21 cellular contexts compared by ENCODE assay signal in the genomic region with DNA sequence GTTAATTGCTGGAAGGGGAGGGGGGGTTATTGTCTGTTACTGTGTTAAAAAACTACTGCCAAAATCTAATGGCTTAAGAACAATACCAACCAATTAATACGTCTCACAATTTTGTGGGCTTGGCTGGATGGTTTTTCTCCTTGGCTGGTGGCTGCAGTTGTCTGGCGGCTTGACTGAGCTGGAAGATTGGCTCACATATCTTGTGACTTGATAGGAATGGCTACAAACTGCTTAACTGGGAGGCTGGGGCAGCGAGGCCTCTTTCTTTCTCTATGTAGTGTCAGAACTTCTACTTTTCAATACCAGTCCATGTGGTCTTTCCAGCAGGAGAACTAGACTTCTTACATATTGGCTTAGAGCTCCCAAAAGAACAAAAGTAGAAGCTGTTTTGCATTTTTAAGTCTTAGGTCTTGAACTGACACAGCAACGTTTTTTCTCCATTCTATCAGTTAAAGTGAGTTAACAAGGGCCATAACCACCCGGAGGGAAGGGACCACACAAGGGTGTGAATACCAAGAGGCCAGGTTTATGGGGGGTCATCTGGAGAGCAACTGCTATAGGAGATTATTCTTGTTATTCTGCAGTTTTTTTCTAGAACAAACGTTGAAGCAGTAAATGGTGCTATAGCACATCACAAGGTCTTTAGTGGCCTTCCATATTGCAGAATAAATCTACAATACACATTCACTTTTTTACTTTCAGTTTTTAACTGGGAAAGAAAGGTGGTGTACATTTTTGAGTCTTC. TPM values are rescaled to one million over a fixed set of nuclear protein-coding genes. Genes with fewer than 3 reads are reported as not detected.
DNase-seq lines count a peak whose midpoint lies in the region; ATAC-seq and TF ChIP-seq lines count a peak whose summit lies in the region.
"Had no signal": no experiment of that assay in that cellular context is flagged by ENCODE, and none has a peak within 500 bp of the region (broad histone marks: within the 10 kb centered on the region; RNA-seq: fewer than 3 reads in every experiment).

No MANE protein-coding gene starts in this region.

- CTCF ChIA-PET in WTC11 (lab: Charles Lee): interaction anchor here (0.8 to 1.1 kb wide), 2 partner anchors 10 to 200 kb away, joined by 3 read pairs; no protein-coding TSS in a partner anchor
- CTCF ChIA-PET in activated CD8-positive, alpha-beta T cell treated with anti-CD3 and anti-CD28 coated beads for 36 hours (lab: Charles Lee): no interaction called here

- H3K36me3 Mint-ChIP-seq in WTC11 (peaks cover 15% of the 10 kb centered on the region), progenitor cell of endocrine pancreas (ENCODE audit: insufficient read depth) (peaks cover 8% of the 10 kb centered on the region)
- peaks cover 6% of the 10 kb centered on the region for H3K36me3 Mint-ChIP-seq in activated CD8-positive, alpha-beta T cell treated with anti-CD3 and anti-CD28 coated beads for 36 hours (ENCODE audit: low read depth)

- H3K27ac Mint-ChIP-seq in WTC11: 0 out of 2 replicates have a peak overlapping the region, but pooled peaks have one; percentile 14
- peak overlapping the region; percentile 40 for H3K27ac Mint-ChIP-seq in progenitor cell of endocrine pancreas
- H3K27ac Mint-ChIP-seq in activated CD8-positive, alpha-beta T cell treated with anti-CD3 and anti-CD28 coated beads for 36 hours: no peak overlapping the region
- H3K27ac Mint-ChIP-seq: activated CD4-positive, alpha-beta memory T cell treated with anti-CD3 and anti-CD28 coated beads, Interleukin-2, amount 10 ng/mL, durations not matched to agents 7 days and 5 days; activated naive CD4-positive, alpha-beta T cell treated with anti-CD3 and anti-CD28 coated beads, Interleukin-2, amount 50 U/mL, for 72 hours; activated T-helper 2 cell treated with anti-CD3 and anti-CD28 coated beads, Interferon-gamma antibody, Interleukin-2, Interleukin-4, amounts not matched to agents 10 μg/mL and 5 μg/mL and 100 μg/mL, durations not matched to agents 14 hours and 24 hours and 36 hours had no signal

- no peaks in the 10 kb centered on the region for H3K4me1 Mint-ChIP-seq in WTC11
- no peaks in the 10 kb centered on the region for H3K4me1 Mint-ChIP-seq in progenitor cell of endocrine pancreas (ENCODE audit: low read depth)
- H3K4me1 Mint-ChIP-seq in activated CD8-positive, alpha-beta T cell treated with anti-CD3 and anti-CD28 coated beads for 36 hours (ENCODE audit: low read depth): no peaks in the 10 kb centered on the region
- H3K4me1 Mint-ChIP-seq: activated CD4-positive, alpha-beta memory T cell treated with anti-CD3 and anti-CD28 coated beads, Interleukin-2, amount 10 ng/mL, durations not matched to agents 7 days and 5 days had no signal

- DNase-seq in ELF-1 (ENCODE audit: low read depth, low spot score): peak; percentile 10
- DNase-seq in WTC11 (ENCODE audit: low spot score): no peak
- DNase-seq in iPS-NIHi7 (ENCODE audit: extremely low spot score): peak; percentile 10
- DNase-seq in progenitor cell of endocrine pancreas (ENCODE audit: low spot score, unreplicated experiment): no peak
- DNase-seq in DMS 273 (lab: John Stamatoyannopoulos, UW; ENCODE audit: unreplicated experiment): no peak
- no peak for DNase-seq in activated CD8-positive, alpha-beta T cell treated with anti-CD3 and anti-CD28 coated beads for 36 hours
- DNase-seq: ACHN; activated CD4-positive, alpha-beta memory T cell treated with anti-CD3 and anti-CD28 coated beads, Interleukin-2, amount 10 ng/mL, durations not matched to agents 7 days and 5 days; activated CD4-positive, CD25-positive, alpha-beta regulatory T cell treated with anti-CD3 and anti-CD28 coated beads, Interleukin-2, amount 50 U/mL, for 72 hours; central memory CD4-positive, alpha-beta T cell; DMS79; GF-D8; kidney glomerular epithelial cell; mammary epithelial cell; NCI-H2029 treated with DMSO at 0.1 percent for 48 hours; NCI-H345; NCI-H774; stimulated activated CD4-positive, alpha-beta T cell treated with anti-CD3 and anti-CD28 coated beads, Interleukin-2, amount 100 ng/mL, for 24 hours had no signal

- POLR2A ChIA-PET in WTC11 (lab: Charles Lee): no interaction called here
- POLR2A ChIA-PET in activated CD8-positive, alpha-beta T cell treated with anti-CD3 and anti-CD28 coated beads for 36 hours (lab: Charles Lee): interaction anchor here (0.6 kb wide), 1 partner anchor 244 kb away, joined by 3 read pairs; no protein-coding TSS in a partner anchor

- no peaks in the 10 kb centered on the region for H3K9me3 Mint-ChIP-seq in WTC11
- no peaks in the 10 kb centered on the region for H3K9me3 Mint-ChIP-seq in progenitor cell of endocrine pancreas (ENCODE audit: low read depth)
- H3K9me3 Mint-ChIP-seq in activated CD8-positive, alpha-beta T cell treated with anti-CD3 and anti-CD28 coated beads for 36 hours: no peaks in the 10 kb centered on the region
- H3K9me3 Mint-ChIP-seq: activated CD4-positive, alpha-beta memory T cell treated with anti-CD3 and anti-CD28 coated beads, Interleukin-2, amount 10 ng/mL, durations not matched to agents 7 days and 5 days; activated naive CD4-positive, alpha-beta T cell treated with anti-CD3 and anti-CD28 coated beads, Interleukin-2, amount 50 U/mL, for 72 hours; activated T-helper 2 cell treated with anti-CD3 and anti-CD28 coated beads, Interferon-gamma antibody, Interleukin-2, Interleukin-4, amounts not matched to agents 10 μg/mL and 5 μg/mL and 100 μg/mL, durations not matched to agents 14 hours and 24 hours and 36 hours had no signal

- no peaks in the 10 kb centered on the region for H3K27me3 Mint-ChIP-seq in WTC11 (ENCODE audit: low read depth)
- H3K27me3 Mint-ChIP-seq in progenitor cell of endocrine pancreas: no peaks in the 10 kb centered on the region
- H3K27me3 Mint-ChIP-seq in activated CD8-positive, alpha-beta T cell treated with anti-CD3 and anti-CD28 coated beads for 36 hours: no peaks in the 10 kb centered on the region
- H3K27me3 Mint-ChIP-seq: activated CD4-positive, alpha-beta memory T cell treated with anti-CD3 and anti-CD28 coated beads, Interleukin-2, amount 10 ng/mL, durations not matched to agents 7 days and 5 days had no signal

- TF ChIP-seq CTCF in WTC11 (IDR thresholded peaks at IDR 0.05) (no peak), progenitor cell of endocrine pancreas (IDR thresholded peaks at IDR 0.05; ENCODE audit: unreplicated experiment) (no peak)
- no peak for TF ChIP-seq CTCF in activated CD8-positive, alpha-beta T cell treated with anti-CD3 and anti-CD28 coated beads for 36 hours (IDR thresholded peaks at IDR 0.05)

- ATAC-seq in WTC11: no peak
- no peak for ATAC-seq in GM18858 (IDR thresholded peaks at IDR 0.05; ENCODE audit: unreplicated experiment)
- ATAC-seq in activated CD8-positive, alpha-beta T cell treated with anti-CD3 and anti-CD28 coated beads for 36 hours: no peak
- ATAC-seq: activated naive CD4-positive, alpha-beta T cell treated with anti-CD3 and anti-CD28 coated beads, Interleukin-2, amount 50 U/mL, for 72 hours had no signal

- no peak overlapping the region for H3K4me3 Mint-ChIP-seq in WTC11
- H3K4me3 Mint-ChIP-seq in progenitor cell of endocrine pancreas (ENCODE audit: low read depth): no peak overlapping the region
- H3K4me3 Mint-ChIP-seq in activated CD8-positive, alpha-beta T cell treated with anti-CD3 and anti-CD28 coated beads for 36 hours: no peak overlapping the region
- H3K4me3 Mint-ChIP-seq: activated CD4-positive, alpha-beta memory T cell treated with anti-CD3 and anti-CD28 coated beads, Interleukin-2, amount 10 ng/mL, durations not matched to agents 7 days and 5 days had no signal

- intact Hi-C loops in activated CD8-positive, alpha-beta T cell treated with anti-CD3 and anti-CD28 coated beads for 36 hours (cut with micrococcal nuclease): no loop called here

TF ChIP-seq in WTC11, 78 proteins besides CTCF, POLR2A, EP300 and RAD21 (continues in another document):
- no peak for TF ChIP-seq ZBTB21 (CRISPR knock-in tag; IDR thresholded peaks at IDR 0.05; ENCODE audit: borderline replicate concordance)
- TF ChIP-seq, protein P1, sequence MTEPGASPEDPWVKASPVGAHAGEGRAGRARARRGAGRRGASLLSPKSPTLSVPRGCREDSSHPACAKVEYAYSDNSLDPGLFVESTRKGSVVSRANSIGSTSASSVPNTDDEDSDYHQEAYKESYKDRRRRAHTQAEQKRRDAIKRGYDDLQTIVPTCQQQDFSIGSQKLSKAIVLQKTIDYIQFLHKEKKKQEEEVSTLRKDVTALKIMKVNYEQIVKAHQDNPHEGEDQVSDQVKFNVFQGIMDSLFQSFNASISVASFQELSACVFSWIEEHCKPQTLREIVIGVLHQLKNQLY (CRISPR knock-in tag; IDR thresholded peaks at IDR 0.05): no peak
- TF ChIP-seq, protein P2, sequence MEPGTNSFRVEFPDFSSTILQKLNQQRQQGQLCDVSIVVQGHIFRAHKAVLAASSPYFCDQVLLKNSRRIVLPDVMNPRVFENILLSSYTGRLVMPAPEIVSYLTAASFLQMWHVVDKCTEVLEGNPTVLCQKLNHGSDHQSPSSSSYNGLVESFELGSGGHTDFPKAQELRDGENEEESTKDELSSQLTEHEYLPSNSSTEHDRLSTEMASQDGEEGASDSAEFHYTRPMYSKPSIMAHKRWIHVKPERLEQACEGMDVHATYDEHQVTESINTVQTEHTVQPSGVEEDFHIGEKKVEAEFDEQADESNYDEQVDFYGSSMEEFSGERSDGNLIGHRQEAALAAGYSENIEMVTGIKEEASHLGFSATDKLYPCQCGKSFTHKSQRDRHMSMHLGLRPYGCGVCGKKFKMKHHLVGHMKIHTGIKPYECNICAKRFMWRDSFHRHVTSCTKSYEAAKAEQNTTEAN (CRISPR knock-in tag; IDR thresholded peaks at IDR 0.05): no peak

RNA-seq across cellular contexts. Expression of a gene that starts 46.9 kb away (rescaled TPM):
- total RNA-seq in WTC11 (2021) (30.7 to 36.9 TPM (median 30.7 TPM) in 3 replicates), progenitor cell of endocrine pancreas (65.7 and 69.2 TPM in 2 replicates)
- total RNA-seq in activated CD8-positive, alpha-beta T cell treated with anti-CD3 and anti-CD28 coated beads for 36 hours: 10 to 100 TPM; 20.8 to 22.4 TPM

Comparison
In these comparisons a context has a peak if more than half of its experiments do, and no peak if none do; other contexts are left out.
1. DNase-seq: peak in ELF-1 (single experiment) and iPS-NIHi7 (single experiment); none in WTC11 (single experiment), progenitor cell of endocrine pancreas (single experiment), DMS 273 (single experiment) and activated CD8-positive, alpha-beta T cell treated with anti-CD3 and anti-CD28 coated beads for 36 hours (single experiment).